8 cellular contexts compared by ENCODE assay signal in the genomic region with DNA sequence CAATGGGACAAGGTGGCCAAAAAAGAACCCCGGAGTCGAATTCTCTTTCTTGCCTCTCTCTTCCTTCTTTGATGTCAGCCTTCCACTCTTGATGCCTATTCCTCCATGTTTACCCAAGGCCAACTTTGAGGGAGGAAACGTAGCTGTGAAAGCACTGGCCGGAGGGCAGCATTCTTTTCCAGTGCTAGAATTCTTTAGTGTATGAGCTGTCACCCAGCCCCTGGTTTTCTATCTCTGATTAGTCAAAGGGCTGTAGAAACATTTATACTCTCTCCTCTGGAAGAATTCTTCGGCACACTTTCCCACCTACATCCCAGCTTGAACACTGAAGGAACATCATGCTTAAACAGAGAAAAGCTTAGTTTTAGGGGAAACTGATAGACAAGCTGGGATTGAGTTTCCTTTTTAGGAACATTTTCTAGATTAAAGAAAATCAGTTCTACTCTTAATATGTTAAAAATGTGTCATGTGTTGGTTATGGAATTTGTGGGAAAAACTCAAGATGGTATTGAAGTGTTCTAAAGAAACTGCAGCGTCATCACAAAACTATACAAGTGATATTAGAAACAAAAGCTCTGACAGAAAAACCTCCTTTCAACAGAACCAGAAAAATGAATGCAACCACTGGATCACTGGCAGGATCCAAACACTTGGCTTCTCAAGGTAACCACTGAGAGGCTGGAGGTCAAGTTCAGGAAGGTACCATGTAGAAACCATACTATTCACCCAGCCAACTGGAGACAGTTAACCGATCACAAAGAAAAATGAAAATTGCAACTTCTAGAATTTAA. TPM values are rescaled to one million over a fixed set of nuclear protein-coding genes. Genes with fewer than 3 reads are reported as not detected.
A peak's percentile ranks its signal among the peaks of the same experiment; 100 is the strongest.
DNase-seq lines count a peak whose midpoint lies in the region; ATAC-seq and TF ChIP-seq lines count a peak whose summit lies in the region.
"Had no signal": no experiment of that assay in that cellular context is flagged by ENCODE, and none has a peak within 500 bp of the region (broad histone marks: within the 10 kb centered on the region; RNA-seq: fewer than 3 reads in every experiment).

No MANE protein-coding gene starts in this region.

- WGBS in right lobe of liver (ENCODE audit: insufficient coverage, low coverage, low lambda C conversion rate, missing lambda C conversion rate): 42% methylated on average over 7 of the region's 7 CpGs

- H3K9ac ChIP-seq in Karpas-422 (ENCODE audit: low read length): no peak overlapping the region

- H3K4me2 ChIP-seq in Karpas-422 (ENCODE audit: low read depth, low read length, poor library complexity, severe bottlenecking): peak overlapping the region; percentile 56

- H3K36me3 ChIP-seq in Karpas-422 (ENCODE audit: insufficient read depth, low read length) (no peaks in the 10 kb centered on the region), right lobe of liver (no peaks in the 10 kb centered on the region), vagina (no peaks in the 10 kb centered on the region)

- no peaks in the 10 kb centered on the region for H4K20me1 ChIP-seq in Karpas-422 (ENCODE audit: insufficient read depth, low read depth, low read length)

- CTCF ChIA-PET in T-cell (lab: Charles Lee): no interaction called here

- H3K9me3 Mint-ChIP-seq in T-cell: no peaks in the 10 kb centered on the region

- H3K27ac ChIP-seq in Karpas-422 (ENCODE audit: low read length) (peak overlapping the region; percentile 30; the same call in 1 of the 2 replicates), right lobe of liver (no peak overlapping the region), vagina (peak overlapping the region; percentile 24)

- H3K27me3 ChIP-seq in Karpas-422 (ENCODE audit: low read length) (0 out of 2 replicates have a peak, but pooled peaks cover 2% of the 10 kb centered on the region), right lobe of liver (no peaks in the 10 kb centered on the region), vagina (no peaks in the 10 kb centered on the region)

- H3K4me3 Mint-ChIP-seq in T-cell: no peak overlapping the region

- H3K79me2 ChIP-seq in Karpas-422 (ENCODE audit: low read length): no peaks in the 10 kb centered on the region

- no peaks in the 10 kb centered on the region for H3K27me3 Mint-ChIP-seq in T-cell

- no peak overlapping the region for H2AFZ ChIP-seq in Karpas-422 (ENCODE audit: low read length)

- H3K9me2 ChIP-seq in Karpas-422 (replicated peaks; ENCODE audit: insufficient read depth, low read length): no peaks in the 10 kb centered on the region

- no peak overlapping the region for H3K27ac Mint-ChIP-seq in T-cell

- H3K9me3 ChIP-seq in Karpas-422 (ENCODE audit: low read length) (no peaks in the 10 kb centered on the region), right lobe of liver (no peaks in the 10 kb centered on the region), vagina (no peaks in the 10 kb centered on the region)

- peak overlapping the region; percentile 23 for H3K4me3 ChIP-seq in Karpas-422 (ENCODE audit: low read length)
- H3K4me3 ChIP-seq in choroid plexus epithelial cell (ENCODE audit: low read depth, low read length): no peak overlapping the region
- peak overlapping the region in 1 of 3 donors; percentile 3 for H3K4me3 ChIP-seq in right lobe of liver
- no peak overlapping the region for H3K4me3 ChIP-seq in vagina

- TF ChIP-seq CTCF in choroid plexus epithelial cell (conservative IDR thresholded peaks at IDR 0.05; ENCODE audit: low read depth, low read length) (no peak), right lobe of liver (IDR thresholded peaks at IDR 0.05) (no peak), vagina (IDR thresholded peaks at IDR 0.05) (no peak)

- peak; percentile 48 to 76 (median 66) for ATAC-seq in right lobe of liver
- no peak for ATAC-seq in GM18868 (IDR thresholded peaks at IDR 0.05; ENCODE audit: unreplicated experiment)
- ATAC-seq in T-cell (replicated peaks in 1 of 4): no peak

- intact Hi-C loops in right lobe of liver (cut with DNase I): no loop called here
- intact Hi-C loops in vagina (cut with DNase I): no loop called here

- DNase-seq in Karpas-422: no peak
- peak; percentile 94 for DNase-seq in choroid plexus epithelial cell (ENCODE audit: low read depth)
- DNase-seq in right lobe of liver: no peak
- DNase-seq in vagina (ENCODE audit: extremely low spot score in 2 of 2): no peak
- DNase-seq in SIG-M5 (lab: John Stamatoyannopoulos, UW): no peak
- DNase-seq in T-cell: no peak
- DNase-seq: activated CD8-positive, alpha-beta memory T cell treated with anti-CD3 and anti-CD28 coated beads for 24 hours had no signal

- no peaks in the 10 kb centered on the region for H3K4me1 Mint-ChIP-seq in T-cell

- H3K4me1 ChIP-seq in Karpas-422 (ENCODE audit: low read length) (peaks cover 24% of the 10 kb centered on the region), right lobe of liver (peaks cover 0 to 26% (median 6%) of the 10 kb centered on the region in 4 donors), vagina (peaks cover 27% of the 10 kb centered on the region)

- POLR2A ChIA-PET in T-cell (lab: Charles Lee): no interaction called here

- H3K36me3 Mint-ChIP-seq in T-cell: no peaks in the 10 kb centered on the region

- TF ChIP-seq POLR2A in right lobe of liver (IDR thresholded peaks at IDR 0.05) (peak; percentile 19), vagina (IDR thresholded peaks at IDR 0.05) (no peak)

RNA-seq across cellular contexts. Expression of a gene that starts 20.7 kb away (rescaled TPM):
- total RNA-seq in Karpas-422 (2014; rRNA removed; shearing (Covaris generic); ENCODE audit: low replicate concordance): 9.2 and 10.7 TPM in 2 replicates
- 10 to 100 TPM; 27.7 to 66.5 (median 40.8) TPM for total RNA-seq in right lobe of liver
- total RNA-seq in vagina: 160 TPM
- total RNA-seq in T-cell: 100 to 1,000 TPM; 130 to 247 (median 164) TPM

Comparison
In these comparisons a context has a peak if more than half of its experiments do, and no peak if none do; other contexts are left out.
1. H3K27ac ChIP-seq: peak in Karpas-422 (single experiment) and vagina (single experiment); none in right lobe of liver (0 of 3).
2. ATAC-seq: peak in right lobe of liver (4 of 4); none in GM18868 (single experiment) and T-cell (0 of 4).